In genomic region chr9:19408316-19408692, GRCh38 we compare ENCODE assay signal across 8 cellular contexts. TPM values are rescaled to one million over a fixed set of nuclear protein-coding genes. Genes with fewer than 3 reads are reported as not detected.
DNase-seq lines count a peak whose midpoint lies in the region; ATAC-seq and TF ChIP-seq lines count a peak whose summit lies in the region.

No MANE protein-coding gene starts in this region.

- no peaks in the 10 kb centered on the region for H3K79me2 ChIP-seq in MM.1S (ENCODE audit: low read length)

- H3K27me3 Mint-ChIP-seq in MCF 10A (ENCODE audit: insufficient read depth, unreplicated experiment) = no peaks in the 10 kb centered on the region

- peak overlapping the region; percentile 12; the same call in 1 of the 2 replicates for H3K4me2 ChIP-seq in MM.1S (ENCODE audit: low read depth, low read length)

- DNase-seq in stimulated activated CD4-positive, alpha-beta T cell treated with anti-CD3 and anti-CD28 coated beads, Interleukin-4, amount 100 ng/mL, for 48 hours (ENCODE audit: low read depth in 2 of 2) = peak; percentile 0 to 3
- DNase-seq in stimulated activated CD4-positive, alpha-beta T cell treated with anti-CD3 and anti-CD28 coated beads, Interleukin-1b, Interleukin-23, amount 100 ng/mL, for 48 hours = no peak
- no peak for DNase-seq in MM.1S
- no peak for DNase-seq in MCF 10A (ENCODE audit: unreplicated experiment)
- DNase-seq in left lung = peak in 1 of 2 donors; percentile 87
- DNase-seq in thoracic aorta (ENCODE audit: low spot score) = peak; percentile 6
- DNase-seq in OCI-M2 (lab: John Stamatoyannopoulos, UW; ENCODE audit: unreplicated experiment) = no peak

- H3K4me3 Mint-ChIP-seq in MCF 10A (ENCODE audit: unreplicated experiment) = peak overlapping the region; percentile 98

- no peak for TF ChIP-seq CTCF in MM.1S (IDR thresholded peaks at IDR 0.05; ENCODE audit: low read length)
- TF ChIP-seq CTCF in MCF 10A (IDR thresholded peaks at IDR 0.05; ENCODE audit: unreplicated experiment) = no peak
- no peak for TF ChIP-seq CTCF in left lung (IDR thresholded peaks at IDR 0.05)
- TF ChIP-seq CTCF in thoracic aorta (IDR thresholded peaks at IDR 0.05) = no peak

- H3K4me3 ChIP-seq in MM.1S (ENCODE audit: low read length) = no peak overlapping the region
- H3K4me3 ChIP-seq in left lung = peak overlapping the region; percentile 82 to 87
- peak overlapping the region; percentile 86 for H3K4me3 ChIP-seq in thoracic aorta

- intact Hi-C loops in MCF 10A (cut with micrococcal nuclease) (no loop called here), left lung (cut with DNase I) (no loop called here)

- no peak overlapping the region for H3K9ac ChIP-seq in MM.1S (ENCODE audit: low read length)

- no peaks in the 10 kb centered on the region for H3K4me1 ChIP-seq in MM.1S (ENCODE audit: low read length)
- peaks cover 0 to 14% of the 10 kb centered on the region in 2 donors for H3K4me1 ChIP-seq in left lung
- peaks cover 8 to 20% of the 10 kb centered on the region in 2 donors for H3K4me1 ChIP-seq in thoracic aorta (ENCODE audit: control insufficient read depth in 1 of 2, low read depth in 2 of 2)

- peaks cover 13% of the 10 kb centered on the region for H3K4me1 Mint-ChIP-seq in MCF 10A (ENCODE audit: insufficient read depth, unreplicated experiment)

- H3K27ac ChIP-seq in MM.1S (ENCODE audit: low read length) (no peak overlapping the region), left lung (peak overlapping the region; percentile 63 to 65), thoracic aorta (peak overlapping the region; percentile 76 to 80)

- no TSS peak for BruUV-seq in MCF 10A (replicated peaks; lab: Mats Ljungman, UMichigan)

- H3K36me3 Mint-ChIP-seq in MCF 10A (ENCODE audit: insufficient read depth, unreplicated experiment) = no peaks in the 10 kb centered on the region

- H3K9me2 ChIP-seq in MM.1S (replicated peaks; ENCODE audit: insufficient read depth, low read length) = no peaks in the 10 kb centered on the region

- H3F3A ChIP-seq in MM.1S (ENCODE audit: insufficient read depth, low read length) = no peaks in the 10 kb centered on the region

- H3K9me3 ChIP-seq in MM.1S (replicated peaks; ENCODE audit: insufficient read depth, low read length) (no peaks in the 10 kb centered on the region), left lung (peaks cover 0 to 5% of the 10 kb centered on the region in 2 donors), thoracic aorta (no peaks in the 10 kb centered on the region)

- peaks cover 6% of the 10 kb centered on the region for H3K9me3 Mint-ChIP-seq in MCF 10A (ENCODE audit: unreplicated experiment)

- no peaks in the 10 kb centered on the region for H4K20me1 ChIP-seq in MM.1S (ENCODE audit: insufficient read depth, low read length)

- H3K36me3 ChIP-seq in MM.1S (replicated peaks; ENCODE audit: insufficient read depth, low read length) (no peaks in the 10 kb centered on the region), left lung (no peaks in the 10 kb centered on the region), thoracic aorta (no peaks in the 10 kb centered on the region)

- H2AFZ ChIP-seq in MM.1S (ENCODE audit: low read length) = no peak overlapping the region

- CTCF ChIA-PET in MCF 10A (lab: Yijun Ruan, JAX) = no interaction called here

- peak; percentile 38 for ATAC-seq in left lung
- ATAC-seq in thoracic aorta (ENCODE audit: insufficient number of reproducible peaks, low FRiP score, low read depth) = peak; percentile 13
- no peak for ATAC-seq in HG02970 (IDR thresholded peaks at IDR 0.05; ENCODE audit: low FRiP score, unreplicated experiment)

- POLR2A ChIA-PET in MCF 10A (lab: Yijun Ruan, JAX) = interaction anchor here (0.9 to 3.5 kb wide), 3 partner anchors 29 to 178 kb away, joined by 3 to 26 read pairs (median 3); partner anchors contain the start of genes DENND4C and RPS6

- no peak overlapping the region for H3K27ac Mint-ChIP-seq in MCF 10A (ENCODE audit: low read depth, unreplicated experiment)

- H3K27me3 ChIP-seq in MM.1S (replicated peaks; ENCODE audit: insufficient read depth, low read length) = no peaks in the 10 kb centered on the region
- H3K27me3 ChIP-seq in left lung = no peaks in the 10 kb centered on the region
- no peaks in the 10 kb centered on the region for H3K27me3 ChIP-seq in thoracic aorta (replicated peaks; ENCODE audit: insufficient read depth)

RNA-seq across cellular contexts. Expression of gene ACER2, which starts 0.5 kb away (rescaled TPM):
- 1.9 and 3.2 TPM in 2 replicates for total RNA-seq in MCF 10A (2022)
- 1 to 10 TPM; 3.5 to 8.1 TPM for total RNA-seq in left lung
- total RNA-seq in thoracic aorta = 1 to 10 TPM; 6.8 to 7.3 TPM

RNA-seq across cellular contexts. Expression of gene RPS6, which starts 28.3 kb away (rescaled TPM):
- total RNA-seq in MCF 10A (2022) (3,254 and 3,841 TPM in 2 replicates), left lung (1,000 to 10,000 TPM; 1,719 to 1,881 TPM), thoracic aorta (100 to 1,000 TPM; 602 to 678 TPM)

Comparison
In these comparisons a context has a peak if more than half of its experiments do, and no peak if none do; other contexts are left out.
1. DNase-seq: peak in stimulated activated CD4-positive, alpha-beta T cell treated with anti-CD3 and anti-CD28 coated beads, Interleukin-4, amount 100 ng/mL, for 48 hours (2 of 2) and thoracic aorta (single experiment); none in stimulated activated CD4-positive, alpha-beta T cell treated with anti-CD3 and anti-CD28 coated beads, Interleukin-1b, Interleukin-23, amount 100 ng/mL, for 48 hours (single experiment), MM.1S (single experiment), MCF 10A (single experiment) and OCI-M2 (single experiment).